1 cellular context compared by ENCODE assay signal in genomic region chr22:44957267-44957905, GRCh38.
TF ChIP-seq lines count a peak whose summit lies in the region.

No MANE protein-coding gene starts in this region.

TF ChIP-seq in WTC11, 78 proteins besides CTCF, POLR2A, EP300 and RAD21 (continued from another document):
- TF ChIP-seq, protein P1, sequence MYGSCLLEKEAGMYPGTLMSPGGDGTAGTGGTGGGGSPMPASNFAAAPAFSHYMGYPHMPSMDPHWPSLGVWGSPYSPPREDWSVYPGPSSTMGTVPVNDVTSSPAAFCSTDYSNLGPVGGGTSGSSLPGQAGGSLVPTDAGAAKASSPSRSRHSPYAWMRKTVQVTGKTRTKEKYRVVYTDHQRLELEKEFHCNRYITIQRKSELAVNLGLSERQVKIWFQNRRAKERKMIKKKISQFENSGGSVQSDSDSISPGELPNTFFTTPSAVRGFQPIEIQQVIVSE (CRISPR knock-in tag; IDR thresholded peaks at IDR 0.05; ENCODE audit: borderline replicate concordance): no peak
